In the genomic region with DNA sequence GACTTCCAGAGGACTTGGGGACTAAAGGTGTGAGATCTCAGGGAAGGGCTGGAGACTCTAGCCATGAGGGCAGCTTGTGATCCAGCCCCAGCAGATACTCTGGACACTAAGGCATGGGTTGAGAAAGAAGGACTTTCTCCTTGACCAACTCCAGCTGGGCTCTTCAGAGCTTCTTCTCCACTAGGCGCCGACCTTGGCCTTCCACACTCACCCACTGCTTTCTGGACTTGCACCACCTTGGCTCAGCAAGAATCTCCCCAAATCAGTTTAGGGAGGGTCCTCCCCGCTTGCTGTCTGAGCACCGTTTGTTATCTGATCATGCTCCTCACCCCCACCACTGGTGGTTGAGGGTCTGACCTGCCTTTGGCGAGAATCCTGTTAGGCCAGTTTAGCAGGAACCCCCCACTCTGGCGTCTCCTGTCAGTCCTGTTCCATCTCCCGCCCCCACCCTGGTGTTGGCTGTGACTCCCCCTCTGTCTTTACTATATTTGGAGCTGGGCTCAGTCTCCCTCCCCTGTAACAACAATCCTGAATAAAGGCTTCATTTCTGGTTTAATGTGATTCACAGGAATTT, we compare ENCODE assay signal across 9 cellular contexts. TPM values are rescaled to one million over a fixed set of nuclear protein-coding genes. Genes with fewer than 3 reads are reported as not detected.
DNase-seq lines count a peak whose midpoint lies in the region; ATAC-seq, FAIRE-seq and TF ChIP-seq lines count a peak whose summit lies in the region.
"Not testable (repeated sequence)": the region's sequence is repeated elsewhere in the genome, so short reads cannot be mapped to it uniquely, and the experiment has no call there.
"Had no signal": no experiment of that assay in that cellular context is flagged by ENCODE, and none has a peak within 500 bp of the region (broad histone marks: within the 10 kb centered on the region; RNA-seq: fewer than 3 reads in every experiment).

No MANE protein-coding gene starts in this region.

- not testable (repeated sequence) for H3K9me3 Mint-ChIP-seq in WTC11; activated T-cell treated with anti-CD3 and anti-CD28 coated beads, Interleukin-2, amount 50 U/mL, for 24 hours; stimulated activated effector memory CD8-positive, alpha-beta T cell treated with anti-CD3 and anti-CD28 coated beads, Interleukin-12 subunit alpha, Interleukin-12 subunit beta, amount 100 ng/mL, for 72 hours

- H2BK5ac ChIP-seq in neuronal stem cell (ENCODE audit: low read length): not testable (repeated sequence)

- not testable (repeated sequence) for H4K8ac ChIP-seq in neuronal stem cell (ENCODE audit: low read depth, low read length)

- H2BK12ac ChIP-seq in neuronal stem cell (ENCODE audit: low read length): not testable (repeated sequence)

- not testable (repeated sequence) for H3K27me3 Mint-ChIP-seq in WTC11 (ENCODE audit: low read depth); activated T-cell treated with anti-CD3 and anti-CD28 coated beads, Interleukin-2, amount 50 U/mL, for 24 hours

- not testable (repeated sequence) for H3K4me1 Mint-ChIP-seq in WTC11
- H3K4me1 Mint-ChIP-seq in activated T-cell treated with anti-CD3 and anti-CD28 coated beads, Interleukin-2, amount 50 U/mL, for 24 hours (ENCODE audit: low read depth): peaks cover 20% of the 10 kb centered on the region
- H3K4me1 Mint-ChIP-seq in stimulated activated effector memory CD8-positive, alpha-beta T cell treated with anti-CD3 and anti-CD28 coated beads, Interleukin-12 subunit alpha, Interleukin-12 subunit beta, amount 100 ng/mL, for 72 hours: peaks cover 31% of the 10 kb centered on the region

- not testable (repeated sequence) for DNase-seq in WTC11 (ENCODE audit: low spot score); activated T-cell treated with anti-CD3 and anti-CD28 coated beads, Interleukin-2, amount 50 U/mL, for 24 hours; bronchial epithelial cell (ENCODE audit: low read depth); neuronal stem cell (ENCODE audit: low spot score); stimulated activated effector memory CD8-positive, alpha-beta T cell treated with anti-CD3 and anti-CD28 coated beads, Interleukin-12 subunit alpha, Interleukin-12 subunit beta, amount 100 ng/mL, for 72 hours (ENCODE audit: low spot score in 2 of 2)
- peak; percentile 63 for DNase-seq in islet precursor cell

- not testable (repeated sequence) for H2BK15ac ChIP-seq in neuronal stem cell (ENCODE audit: low read length)

- not testable (repeated sequence) for H2BK120ac ChIP-seq in neuronal stem cell (ENCODE audit: low read depth, low read length)

- H3K27ac Mint-ChIP-seq in WTC11: peak overlapping the region; percentile 10; the same call in 1 of the 2 replicates
- H3K27ac Mint-ChIP-seq in activated T-cell treated with anti-CD3 and anti-CD28 coated beads, Interleukin-2, amount 50 U/mL, for 24 hours: peak overlapping the region; percentile 48
- peak overlapping the region; percentile 99 for H3K27ac Mint-ChIP-seq in stimulated activated effector memory CD8-positive, alpha-beta T cell treated with anti-CD3 and anti-CD28 coated beads, Interleukin-12 subunit alpha, Interleukin-12 subunit beta, amount 100 ng/mL, for 72 hours

- H3K4me2 ChIP-seq in neuronal stem cell (ENCODE audit: insufficient read depth, low read length, poor library complexity, severe bottlenecking): not testable (repeated sequence)

- H3K36me3 Mint-ChIP-seq in WTC11: peaks cover 14% of the 10 kb centered on the region
- H3K36me3 Mint-ChIP-seq in activated T-cell treated with anti-CD3 and anti-CD28 coated beads, Interleukin-2, amount 50 U/mL, for 24 hours (ENCODE audit: low read depth): peaks cover 87% of the 10 kb centered on the region
- peaks cover 91% of the 10 kb centered on the region for H3K36me3 Mint-ChIP-seq in stimulated activated effector memory CD8-positive, alpha-beta T cell treated with anti-CD3 and anti-CD28 coated beads, Interleukin-12 subunit alpha, Interleukin-12 subunit beta, amount 100 ng/mL, for 72 hours

- CTCF ChIA-PET in WTC11 (lab: Charles Lee): interaction anchor here (2.1 kb wide), 1 partner anchor 10 kb away, joined by 11 read pairs; the partner anchor contains the start of gene APOL2

- POLR2A ChIA-PET in WTC11 (lab: Charles Lee): not testable (repeated sequence)

- H3K79me1 ChIP-seq in neuronal stem cell (ENCODE audit: low read depth, low read length): not testable (repeated sequence)

- H4K91ac ChIP-seq in neuronal stem cell (ENCODE audit: low read depth, low read length, poor library complexity): not testable (repeated sequence)

- not testable (repeated sequence) for H3K14ac ChIP-seq in neuronal stem cell (ENCODE audit: low read length)

- H3K27me3 ChIP-seq in bronchial epithelial cell (ENCODE audit: control insufficient read depth, insufficient read depth, low read length); neuronal stem cell (ENCODE audit: control insufficient read depth in 3 of 3, insufficient read depth in 3 of 3, low read depth in 1 of 3, low read length in 3 of 3): not testable (repeated sequence)

- H3K4me3 Mint-ChIP-seq in WTC11; activated T-cell treated with anti-CD3 and anti-CD28 coated beads, Interleukin-2, amount 50 U/mL, for 24 hours; stimulated activated effector memory CD8-positive, alpha-beta T cell treated with anti-CD3 and anti-CD28 coated beads, Interleukin-12 subunit alpha, Interleukin-12 subunit beta, amount 100 ng/mL, for 72 hours: not testable (repeated sequence)

- H3K9me3 ChIP-seq in neuronal stem cell (replicated peaks in 1 of 2; ENCODE audit: control insufficient read depth in 2 of 2, insufficient read depth in 1 of 2, low read depth in 1 of 2, low read length in 2 of 2): not testable (repeated sequence)

- not testable (repeated sequence) for H3K9ac ChIP-seq in neuronal stem cell (ENCODE audit: low read depth, low read length, poor library complexity)

- peak; percentile 55 for FAIRE-seq in bronchial epithelial cell (lab: Jason Lieb, UNC)

- H2AFZ ChIP-seq in neuronal stem cell (ENCODE audit: low read length): not testable (repeated sequence)

- peak overlapping the region; percentile 9 for H3K18ac ChIP-seq in neuronal stem cell (ENCODE audit: low read length)

- H3K36me3 ChIP-seq in bronchial epithelial cell (ENCODE audit: control insufficient read depth, insufficient read depth, low read length): not testable (repeated sequence)
- H3K36me3 ChIP-seq in neuronal stem cell (replicated peaks in 1 of 2; ENCODE audit: control insufficient read depth in 2 of 2, insufficient read depth in 2 of 2, low read length in 2 of 2): peaks cover 0 to 52% of the 10 kb centered on the region in 2 donors

- H3K4me1 ChIP-seq in neuronal stem cell (ENCODE audit: control insufficient read depth in 2 of 2, insufficient read depth in 1 of 2, low read depth in 1 of 2, low read length in 2 of 2): not testable (repeated sequence)

- H2AK5ac ChIP-seq in neuronal stem cell (ENCODE audit: low read depth, low read length): not testable (repeated sequence)

- not testable (repeated sequence) for TF ChIP-seq CTCF in WTC11 (IDR thresholded peaks at IDR 0.05); bronchial epithelial cell (IDR thresholded peaks at IDR 0.05; ENCODE audit: insufficient read depth, low read length, severe bottlenecking)

- not testable (repeated sequence) for H3K27ac ChIP-seq in neuronal stem cell (replicated peaks; ENCODE audit: low read length)

- not testable (repeated sequence) for ATAC-seq in WTC11; stimulated activated effector memory CD8-positive, alpha-beta T cell treated with anti-CD3 and anti-CD28 coated beads, Interleukin-12 subunit alpha, Interleukin-12 subunit beta, amount 100 ng/mL, for 72 hours

- not testable (repeated sequence) for H3K4ac ChIP-seq in neuronal stem cell (ENCODE audit: low read length)

- H3K23ac ChIP-seq in neuronal stem cell (ENCODE audit: low read depth, low read length, poor library complexity): not testable (repeated sequence)

- WGBS in neuronal stem cell (ENCODE audit: extremely low coverage in 2 of 2, insufficient read length in 2 of 2, insufficient replicate concordance in 1 of 2), 2 donors: no CpG with 5 or more reads among the region's 7 CpGs

- not testable (repeated sequence) for H3K4me3 ChIP-seq in bronchial epithelial cell (ENCODE audit: low read depth, low read length); neuronal stem cell (ENCODE audit: low read length in 2 of 2)

RNA-seq across cellular contexts. Expression of gene APOL2, which starts 10.4 kb away (rescaled TPM):
- total RNA-seq in WTC11 (2021) (11.2 to 12.5 TPM (median 12.4 TPM) in 3 replicates), bronchial epithelial cell (7.1 and 13.4 TPM in 2 replicates)
- 4.3 TPM for polyA plus RNA-seq in neuronal stem cell (2013, experiment 1 of 2)
- 4.7 TPM for polyA plus RNA-seq in neuronal stem cell (2013, experiment 2 of 2)

RNA-seq across cellular contexts. Expression of gene APOL1, which starts 24.0 kb away (rescaled TPM):
- total RNA-seq in WTC11 (2021): 0.27 to 0.41 TPM (median 0.35 TPM) in 3 replicates
- 1.8 and 3.1 TPM in 2 replicates for total RNA-seq in bronchial epithelial cell
- 0.06 TPM for polyA plus RNA-seq in neuronal stem cell (2013, experiment 1 of 2)
- polyA plus RNA-seq in neuronal stem cell (2013, experiment 2 of 2): 0.03 TPM

RNA-seq across cellular contexts. Expression of gene APOL4, which starts 27.3 kb away (rescaled TPM):
- total RNA-seq in WTC11 (2021) (0.07 to 0.31 TPM in 2 of 3 replicates, not detected in the other), bronchial epithelial cell (under 0.01 and 0.77 TPM in 2 replicates)
- 0.06 TPM for polyA plus RNA-seq in neuronal stem cell (2013, experiment 1 of 2)
- polyA plus RNA-seq in neuronal stem cell (2013, experiment 2 of 2): 0.08 TPM
- total RNA-seq: B cell; CD4-positive, alpha-beta memory T cell; GM23248 had no signal
- polyA plus RNA-seq: CD4-positive, alpha-beta memory T cell; GM23248 had no signal

Comparison
In these comparisons a context has a peak if more than half of its experiments do, and no peak if none do; other contexts are left out.
1. H3K27ac Mint-ChIP-seq: peak in every context shown above with its lines; median percentile 99 in stimulated activated effector memory CD8-positive, alpha-beta T cell treated with anti-CD3 and anti-CD28 coated beads, Interleukin-12 subunit alpha, Interleukin-12 subunit beta, amount 100 ng/mL, for 72 hours; 48 in activated T-cell treated with anti-CD3 and anti-CD28 coated beads, Interleukin-2, amount 50 U/mL, for 24 hours; 10 in WTC11.